Comparison of ENCODE assay signal across 26 cellular contexts in genomic region chr2:127188797-127189196, GRCh38. TPM values are rescaled to one million over a fixed set of nuclear protein-coding genes. Genes with fewer than 3 reads are reported as not detected.
"Had no signal": no experiment of that assay in that cellular context is flagged by ENCODE, and none has a peak within 500 bp of the region (broad histone marks: within the 10 kb centered on the region; RNA-seq: fewer than 3 reads in every experiment).

No MANE protein-coding gene starts in this region.

- H3K36me3 Mint-ChIP-seq: activated CD4-positive, alpha-beta memory T cell treated with anti-CD3 and anti-CD28 coated beads for 36 hours; activated naive CD4-positive, alpha-beta T cell treated with anti-CD3 and anti-CD28 coated beads, Interleukin-2, amount 10 ng/mL, durations not matched to agents 7 days and 5 days; activated naive CD4-positive, alpha-beta T cell treated with anti-CD3 and anti-CD28 coated beads, Interleukin-2, amount 50 U/mL, for 72 hours; activated naive CD8-positive, alpha-beta T cell treated with anti-CD3 and anti-CD28 coated beads, Interleukin-2, amount 10 ng/mL, durations not matched to agents 7 days and 5 days had no signal

- H3K9me3 ChIP-seq: body of pancreas, esophagus squamous epithelium had no signal

- H3K27me3 ChIP-seq: body of pancreas, esophagus squamous epithelium had no signal

- H3K27ac Mint-ChIP-seq: activated CD4-positive, alpha-beta memory T cell treated with anti-CD3 and anti-CD28 coated beads for 36 hours; activated CD4-positive, alpha-beta T cell treated with anti-CD3 and anti-CD28 coated beads for 36 hours; activated CD4-positive, alpha-beta T cell treated with anti-CD3 and anti-CD28 coated beads, Interleukin-2, amount 10 ng/mL, durations not matched to agents 24 days and 14 days; activated CD8-positive, alpha-beta T cell treated with anti-CD3 and anti-CD28 coated beads, Interleukin-2, amount 10 ng/mL, durations not matched to agents 7 days and 5 days; activated naive CD4-positive, alpha-beta T cell treated with anti-CD3 and anti-CD28 coated beads, Interleukin-2, amount 10 ng/mL, durations not matched to agents 7 days and 5 days; activated naive CD4-positive, alpha-beta T cell treated with anti-CD3 and anti-CD28 coated beads, Interleukin-2, amount 50 U/mL, for 72 hours; activated naive CD8-positive, alpha-beta T cell treated with anti-CD3 and anti-CD28 coated beads, Interleukin-2, amount 10 ng/mL, durations not matched to agents 7 days and 5 days; activated T-cell treated with anti-CD3 and anti-CD28 coated beads, Interleukin-2, amount 50 U/mL, for 24 hours; activated T-cell treated with anti-CD3 and anti-CD28 coated beads, Interleukin-2, amount 50 U/mL, for 72 hours had no signal

- H3K36me3 ChIP-seq: esophagus squamous epithelium had no signal

- H3K4me3 Mint-ChIP-seq: activated CD4-positive, alpha-beta memory T cell treated with anti-CD3 and anti-CD28 coated beads for 36 hours; activated CD4-positive, alpha-beta T cell treated with anti-CD3 and anti-CD28 coated beads for 36 hours; activated CD4-positive, alpha-beta T cell treated with anti-CD3 and anti-CD28 coated beads, Interleukin-2, amount 10 ng/mL, durations not matched to agents 24 days and 14 days; activated CD8-positive, alpha-beta T cell treated with anti-CD3 and anti-CD28 coated beads, Interleukin-2, amount 10 ng/mL, durations not matched to agents 7 days and 5 days; activated naive CD4-positive, alpha-beta T cell treated with anti-CD3 and anti-CD28 coated beads, Interleukin-2, amount 10 ng/mL, durations not matched to agents 7 days and 5 days; activated naive CD8-positive, alpha-beta T cell treated with anti-CD3 and anti-CD28 coated beads, Interleukin-2, amount 10 ng/mL, durations not matched to agents 7 days and 5 days; activated T-cell treated with anti-CD3 and anti-CD28 coated beads, Interleukin-2, amount 50 U/mL, for 24 hours; activated T-cell treated with anti-CD3 and anti-CD28 coated beads, Interleukin-2, amount 50 U/mL, for 72 hours had no signal

- DNase-seq: activated CD4-positive, alpha-beta memory T cell treated with anti-CD3 and anti-CD28 coated beads for 36 hours; activated CD4-positive, alpha-beta T cell treated with anti-CD3 and anti-CD28 coated beads for 36 hours; activated CD4-positive, alpha-beta T cell treated with anti-CD3 and anti-CD28 coated beads, Interleukin-2, amount 10 ng/mL, durations not matched to agents 24 days and 14 days; activated CD4-positive, CD25-positive, alpha-beta regulatory T cell; activated CD4-positive, CD25-positive, alpha-beta regulatory T cell treated with anti-CD3 and anti-CD28 coated beads, Interleukin-2, amount 50 U/mL, for 72 hours; activated CD8-positive, alpha-beta T cell treated with anti-CD3 and anti-CD28 coated beads, Interleukin-2, amount 10 ng/mL, durations not matched to agents 7 days and 5 days; activated gamma-delta T cell; activated naive CD4-positive, alpha-beta T cell; activated naive CD4-positive, alpha-beta T cell treated with anti-CD3 and anti-CD28 coated beads, Interleukin-2, amount 10 ng/mL, durations not matched to agents 7 days and 5 days; activated naive CD8-positive, alpha-beta T cell treated with anti-CD3 and anti-CD28 coated beads, Interleukin-2, amount 10 ng/mL, durations not matched to agents 7 days and 5 days; activated T-cell treated with anti-CD3 and anti-CD28 coated beads for 4 hours; activated T-cell treated with anti-CD3 and anti-CD28 coated beads, Interleukin-2, amount 50 U/mL, for 24 hours; activated T-cell treated with anti-CD3 and anti-CD28 coated beads, Interleukin-2, amount 50 U/mL, for 72 hours; body of pancreas; caudate nucleus; effector CD8-positive, alpha-beta T cell; esophagus squamous epithelium; T-helper 2 cell had no signal

- ATAC-seq: activated CD4-positive, alpha-beta T cell treated with anti-CD3 and anti-CD28 coated beads for 36 hours; activated CD8-positive, alpha-beta T cell treated with anti-CD3 and anti-CD28 coated beads, Interleukin-2, amount 10 ng/mL, durations not matched to agents 7 days and 5 days; activated naive CD4-positive, alpha-beta T cell treated with anti-CD3 and anti-CD28 coated beads, Interleukin-2, amount 50 U/mL, for 72 hours; activated T-cell treated with anti-CD3 and anti-CD28 coated beads, Interleukin-2, amount 50 U/mL, for 72 hours; body of pancreas had no signal

- H3K9me3 Mint-ChIP-seq: activated CD4-positive, alpha-beta T cell treated with anti-CD3 and anti-CD28 coated beads, Interleukin-2, amount 10 ng/mL, durations not matched to agents 24 days and 14 days; activated naive CD4-positive, alpha-beta T cell treated with anti-CD3 and anti-CD28 coated beads, Interleukin-2, amount 50 U/mL, for 72 hours; activated naive CD8-positive, alpha-beta T cell treated with anti-CD3 and anti-CD28 coated beads, Interleukin-2, amount 10 ng/mL, durations not matched to agents 7 days and 5 days; activated T-cell treated with anti-CD3 and anti-CD28 coated beads, Interleukin-2, amount 50 U/mL, for 72 hours had no signal

- FAIRE-seq: colon, endometrium, endothelial cell of umbilical vein had no signal

- H3K27ac ChIP-seq: body of pancreas, epithelial cell of prostate, esophagus squamous epithelium had no signal

- H3K4me3 ChIP-seq: body of pancreas, esophagus squamous epithelium had no signal

RNA-seq across cellular contexts. Expression of gene CYP27C1, which starts 31.3 kb away (rescaled TPM):
- total RNA-seq: activated CD4-positive, alpha-beta memory T cell treated with anti-CD3 and anti-CD28 coated beads for 36 hours; activated CD4-positive, alpha-beta T cell treated with anti-CD3 and anti-CD28 coated beads for 36 hours; activated CD4-positive, alpha-beta T cell treated with anti-CD3 and anti-CD28 coated beads, Interleukin-2, amount 10 ng/mL, durations not matched to agents 24 days and 14 days; activated CD8-positive, alpha-beta T cell treated with anti-CD3 and anti-CD28 coated beads, Interleukin-2, amount 10 ng/mL, durations not matched to agents 7 days and 5 days; activated naive CD4-positive, alpha-beta T cell treated with anti-CD3 and anti-CD28 coated beads, Interleukin-2, amount 50 U/mL, for 72 hours; activated naive CD8-positive, alpha-beta T cell treated with anti-CD3 and anti-CD28 coated beads, Interleukin-2, amount 10 ng/mL, durations not matched to agents 7 days and 5 days; activated T-cell treated with anti-CD3 and anti-CD28 coated beads, Interleukin-2, amount 50 U/mL, for 72 hours; dermis microvascular lymphatic vessel endothelial cell; endothelial cell of umbilical vein; fibroblast of lung; T-helper 1 cell treated with Interleukin-12 subunit alpha and Interleukin-12 subunit beta and Interleukin-4 antibody, amounts not matched to agents 30 ng/mL and 1 ng/mL, for 36 hours had no signal
- polyA plus RNA-seq: endothelial cell of umbilical vein had no signal
